In the genomic region with DNA sequence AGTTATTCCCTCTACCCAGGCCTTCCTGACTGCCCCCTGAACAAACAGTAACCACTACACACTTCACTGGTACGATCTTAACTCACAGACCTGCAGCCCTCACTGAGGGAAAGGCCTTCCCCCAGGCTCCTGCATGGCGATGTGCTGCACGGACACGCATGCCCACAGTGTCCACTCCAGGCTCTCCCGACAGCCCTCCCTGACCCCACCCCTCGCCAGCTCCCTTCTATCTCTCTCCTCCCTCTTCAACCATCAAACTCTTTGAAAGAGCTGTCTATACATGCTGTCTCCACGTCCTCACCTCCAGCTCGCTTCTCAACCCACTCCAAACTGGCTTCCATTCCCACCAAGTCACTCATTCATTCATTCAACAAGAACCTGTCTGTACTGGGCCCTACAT, we compare ENCODE assay signal across 16 cellular contexts. TPM values are rescaled to one million over a fixed set of nuclear protein-coding genes. Genes with fewer than 3 reads are reported as not detected.
"Had no signal": no experiment of that assay in that cellular context is flagged by ENCODE, and none has a peak within 500 bp of the region (broad histone marks: within the 10 kb centered on the region; RNA-seq: fewer than 3 reads in every experiment).

No MANE protein-coding gene starts in this region.

- H3K27ac Mint-ChIP-seq: activated naive CD4-positive, alpha-beta T cell treated with anti-CD3 and anti-CD28 coated beads, Interleukin-2, amount 50 U/mL, for 72 hours; immature natural killer cell; naive thymus-derived CD4-positive, alpha-beta T cell had no signal

- DNase-seq: activated CD4-positive, alpha-beta T cell treated with anti-CD3 and anti-CD28 coated beads, Interleukin-2, amount 50 U/mL, for 1 hour; activated effector memory CD4-positive, alpha-beta T cell treated with anti-CD3 and anti-CD28 coated beads, Interleukin-2, amount 50 U/mL, for 16 hours; effector CD4-positive, alpha-beta T cell; foreskin keratinocyte; immature natural killer cell; mammary epithelial cell; mucosa of descending colon; stimulated activated CD4-positive, alpha-beta T cell treated with anti-CD3 and anti-CD28 coated beads, Interleukin-4, amount 100 ng/mL, for 4 hours; stimulated activated naive CD8-positive, alpha-beta T cell treated with anti-CD3 and anti-CD28 coated beads, Interleukin-15, Interleukin-2, amounts not matched to agents 100 U/mL and 50 U/mL, for 24 hours; transverse colon had no signal

- ATAC-seq: activated CD4-positive, CD25-positive, alpha-beta regulatory T cell treated with anti-CD3 and anti-CD28 coated beads, Interleukin-2, amount 50 U/mL, for 24 hours; activated naive CD4-positive, alpha-beta T cell treated with anti-CD3 and anti-CD28 coated beads, Interleukin-2, amount 50 U/mL, for 72 hours; foreskin keratinocyte; mucosa of descending colon; naive thymus-derived CD4-positive, alpha-beta T cell; stimulated activated naive CD8-positive, alpha-beta T cell treated with anti-CD3 and anti-CD28 coated beads, Interleukin-15, Interleukin-2, amounts not matched to agents 100 U/mL and 50 U/mL, for 24 hours had no signal

- H3K27ac ChIP-seq: cardiac muscle cell, foreskin keratinocyte, parathyroid adenoma, skin epidermis, transverse colon had no signal

- H3K36me3 Mint-ChIP-seq: activated naive CD4-positive, alpha-beta T cell treated with anti-CD3 and anti-CD28 coated beads, Interleukin-2, amount 50 U/mL, for 72 hours; immature natural killer cell; naive thymus-derived CD4-positive, alpha-beta T cell had no signal

- H3K9me3 Mint-ChIP-seq: activated naive CD4-positive, alpha-beta T cell treated with anti-CD3 and anti-CD28 coated beads, Interleukin-2, amount 50 U/mL, for 72 hours; immature natural killer cell; naive thymus-derived CD4-positive, alpha-beta T cell had no signal

- H3K4me3 ChIP-seq: cardiac muscle cell, mucosa of descending colon, skin epidermis, transverse colon had no signal

- H3K4me3 Mint-ChIP-seq: immature natural killer cell; naive thymus-derived CD4-positive, alpha-beta T cell had no signal

RNA-seq across cellular contexts. Expression of gene SCN5A, which starts 3.9 kb away (rescaled TPM):
- total RNA-seq: mammary epithelial cell had no signal
